Comparison of ENCODE assay signal across 8 cellular contexts in the genomic region with DNA sequence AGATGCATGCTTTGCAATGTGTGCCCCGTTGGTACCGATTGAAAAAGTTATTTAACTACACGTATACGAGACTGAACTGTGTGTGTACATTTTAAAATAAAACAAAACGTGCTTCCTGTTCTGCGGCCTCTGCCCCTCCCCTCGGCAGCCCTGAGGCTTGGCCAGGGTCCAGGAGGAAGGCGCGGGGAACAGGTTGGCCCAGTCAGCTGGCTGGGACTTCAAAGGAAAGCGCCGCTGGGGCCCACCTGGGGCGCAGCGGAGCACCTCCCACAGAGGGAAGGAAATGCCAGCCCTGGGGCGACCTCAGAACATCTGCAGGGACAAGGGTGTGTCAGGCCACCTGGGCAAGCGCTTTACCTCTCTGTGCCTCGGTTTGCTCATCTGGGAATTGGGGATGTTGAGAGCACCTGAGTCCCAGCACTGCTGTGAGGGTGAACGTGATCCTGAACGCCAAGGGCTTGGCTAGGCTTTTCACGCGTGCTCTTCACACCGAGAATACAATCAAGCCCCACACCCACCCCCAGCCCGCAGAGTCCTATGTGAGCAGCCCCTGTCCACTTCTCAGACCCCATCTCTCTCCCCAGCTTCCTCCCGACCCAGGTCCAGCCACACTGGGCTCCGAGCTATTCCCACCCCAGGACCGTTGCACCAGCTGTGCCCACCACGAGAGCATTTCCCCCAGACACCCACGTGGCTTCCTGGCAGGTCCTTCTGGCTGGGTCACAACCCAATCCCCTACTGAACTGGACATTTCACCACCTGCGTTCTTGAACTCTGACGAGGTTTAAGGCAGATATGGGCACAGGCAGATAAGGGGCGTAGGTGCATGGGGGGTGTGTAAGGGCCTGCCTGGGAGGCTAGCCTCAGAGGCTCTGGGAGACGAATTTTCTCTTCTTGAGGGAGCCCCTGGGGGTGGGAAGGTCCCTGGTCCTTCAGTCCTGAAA. TPM values are rescaled to one million over a fixed set of nuclear protein-coding genes. Genes with fewer than 3 reads are reported as not detected.
DNase-seq lines count a peak whose midpoint lies in the region; ATAC-seq and TF ChIP-seq lines count a peak whose summit lies in the region.

No MANE protein-coding gene starts in this region.

- TF ChIP-seq POLR2A in prostate gland (IDR thresholded peaks at IDR 0.05), result no peak

- H3K4me3 ChIP-seq in esophagus (ENCODE audit: low read depth in 1 of 2, low read length in 2 of 2) (no peak overlapping the region), prostate gland (no peak overlapping the region)

- H3K27me3 ChIP-seq in esophagus (ENCODE audit: control insufficient read depth in 1 of 2, insufficient read depth in 2 of 2, low read length in 2 of 2) (no peaks in the 10 kb centered on the region), prostate gland (replicated peaks; ENCODE audit: insufficient read depth) (no peaks in the 10 kb centered on the region)

- intact Hi-C loops in prostate gland (cut with DNase I), result no loop called here

- no peaks in the 10 kb centered on the region for H3K36me3 ChIP-seq in esophagus (ENCODE audit: control insufficient read depth in 2 of 2, insufficient read depth in 2 of 2, low read length in 1 of 2)
- H3K36me3 ChIP-seq in prostate gland, result no peaks in the 10 kb centered on the region

- peak; percentile 65 for ATAC-seq in HG03280 (IDR thresholded peaks at IDR 0.05; ENCODE audit: unreplicated experiment)

- H3K4me1 ChIP-seq in esophagus (ENCODE audit: control insufficient read depth in 2 of 2, insufficient read depth in 2 of 2, low read length in 1 of 2) (peaks cover 6 to 14% of the 10 kb centered on the region in 2 donors), prostate gland (replicated peaks) (peaks cover 24% of the 10 kb centered on the region)

- peaks cover 0 to 6% of the 10 kb centered on the region in 2 donors for H3K9me3 ChIP-seq in esophagus (ENCODE audit: control insufficient read depth in 2 of 2, insufficient read depth in 1 of 2, low read depth in 1 of 2, low read length in 1 of 2)
- H3K9me3 ChIP-seq in prostate gland, result no peaks in the 10 kb centered on the region

- peak in 1 of 4 experiments; percentile 31 for TF ChIP-seq CTCF in prostate gland (IDR thresholded peaks at IDR 0.05)

- H3K27ac ChIP-seq in esophagus (ENCODE audit: low read depth in 2 of 2, low read length in 1 of 2) (peak overlapping the region; percentile 73 to 91), prostate gland (peak overlapping the region; percentile 66 to 71)

- WGBS in esophagus, 2 donors, result 17 to 22% methylated on average over 31 of the region's 31 CpGs
- WGBS in prostate gland, result 22% methylated on average over 31 of the region's 31 CpGs

- DNase-seq in SIG-M5 treated with dmso at 0.1 percent for 504 hours (lab: John Stamatoyannopoulos, UW; ENCODE audit: unreplicated experiment), result peak; percentile 78
- no peak for DNase-seq in SIG-M5 (lab: John Stamatoyannopoulos, UW)
- DNase-seq in NCI-H345 treated with DMSO at 0.1 percent for 48 hours (lab: John Stamatoyannopoulos, UW; ENCODE audit: unreplicated experiment), result peak; percentile 96
- DNase-seq in activated CD8-positive, alpha-beta memory T cell treated with anti-CD3 and anti-CD28 coated beads for 24 hours, result peak; percentile 83
- DNase-seq in prostate gland (ENCODE audit: low spot score), result peak; percentile 93
- DNase-seq in amniotic stem cell (lab: John Stamatoyannopoulos, UW), result no peak

RNA-seq across cellular contexts. Expression of a gene that starts 41.9 kb away (rescaled TPM):
- polyA plus RNA-seq in esophagus, result 10 to 100 TPM; 22.9 to 48.1 TPM
- 100 to 1,000 TPM; 184 to 306 TPM for total RNA-seq in prostate gland

Comparison
In these comparisons a context has a peak if more than half of its experiments do, and no peak if none do; other contexts are left out.
1. DNase-seq: peak in SIG-M5 treated with dmso at 0.1 percent for 504 hours (single experiment), NCI-H345 treated with DMSO at 0.1 percent for 48 hours (single experiment), activated CD8-positive, alpha-beta memory T cell treated with anti-CD3 and anti-CD28 coated beads for 24 hours (single experiment) and prostate gland (single experiment); none in SIG-M5 (single experiment) and amniotic stem cell (single experiment).